Comparison of ENCODE assay signal across 7 cellular contexts in genomic region chr22:21817497-21817853, GRCh38. TPM values are rescaled to one million over a fixed set of nuclear protein-coding genes. Genes with fewer than 3 reads are reported as not detected.
DNase-seq lines count a peak whose midpoint lies in the region; ATAC-seq, FAIRE-seq and TF ChIP-seq lines count a peak whose summit lies in the region.
"Not testable (repeated sequence)": the region's sequence is repeated elsewhere in the genome, so short reads cannot be mapped to it uniquely, and the experiment has no call there.

No MANE protein-coding gene starts in this region.

- not testable (repeated sequence) for H3K4ac ChIP-seq in H9 (ENCODE audit: low read depth, low read length)

- not testable (repeated sequence) for H2BK5ac ChIP-seq in H9 (ENCODE audit: insufficient read length, low read length)

- H3K4me1 Mint-ChIP-seq in H9 (peaks cover 27 to 35% of the 10 kb centered on the region in 2 experiments), chondrocyte (ENCODE audit: low read depth) (peaks cover 39% of the 10 kb centered on the region)
- H3K4me1 Mint-ChIP-seq in activated T-helper 2 cell treated with anti-CD3 and anti-CD28 coated beads, Interferon-gamma antibody, Interleukin-2, Interleukin-4, amounts not matched to agents 10 μg/mL and 5 μg/mL and 100 μg/mL, durations not matched to agents 14 hours and 24 hours and 36 hours (ENCODE audit: low read depth) = peaks cover 51% of the 10 kb centered on the region
- peaks cover 45 to 86% (median 67%) of the 10 kb centered on the region in 7 donors for H3K4me1 Mint-ChIP-seq in naive thymus-derived CD4-positive, alpha-beta T cell

- not testable (repeated sequence) for H3K9me2 ChIP-seq in SU-DHL-6 (replicated peaks; ENCODE audit: insufficient read depth, low read length)

- H4K20me1 ChIP-seq in H9 (ENCODE audit: control insufficient read depth, insufficient read depth, insufficient read length); SU-DHL-6 (ENCODE audit: low read depth, low read length): not testable (repeated sequence)

- not testable (repeated sequence) for H2BK15ac ChIP-seq in H9 (ENCODE audit: low read depth, low read length)

- H3K27me3 ChIP-seq in H9 (ENCODE audit: insufficient read depth, low read length); SU-DHL-6 (ENCODE audit: low read length); left ventricle myocardium inferior (ENCODE audit: low read depth); naive thymus-derived CD4-positive, alpha-beta T cell (ENCODE audit: control insufficient read depth in 2 of 2, insufficient read depth in 2 of 2, low read length in 2 of 2); small intestine (ENCODE audit: control insufficient read depth in 2 of 2, insufficient read depth in 2 of 2, low read length in 2 of 2): not testable (repeated sequence)

- H2AFZ ChIP-seq in H9 (ENCODE audit: low read length); SU-DHL-6 (ENCODE audit: low read depth, low read length, severe bottlenecking): not testable (repeated sequence)

- H3K56ac ChIP-seq in H9 (ENCODE audit: insufficient read length, low read depth, low read length) = not testable (repeated sequence)

- H3K27ac Mint-ChIP-seq in H9 (peak overlapping the region in 2 of 3 experiments; percentile 75 to 88; a peak in 3 of 7 replicates), chondrocyte (ENCODE audit: unreplicated experiment) (peak overlapping the region; percentile 95)
- H3K27ac Mint-ChIP-seq in activated T-helper 2 cell treated with anti-CD3 and anti-CD28 coated beads, Interferon-gamma antibody, Interleukin-2, Interleukin-4, amounts not matched to agents 10 μg/mL and 5 μg/mL and 100 μg/mL, durations not matched to agents 14 hours and 24 hours and 36 hours = peak overlapping the region; percentile 88
- H3K27ac Mint-ChIP-seq in naive thymus-derived CD4-positive, alpha-beta T cell = peak overlapping the region; percentile 92 to 98 (median 97)

- H2BK120ac ChIP-seq in H9 (ENCODE audit: low read depth, low read length, poor library complexity, severe bottlenecking) = not testable (repeated sequence)

- H3T11ph ChIP-seq in H9 (ENCODE audit: low read length) = not testable (repeated sequence)

- H4K5ac ChIP-seq in H9 (ENCODE audit: insufficient read length, low read depth, low read length) = not testable (repeated sequence)

- not testable (repeated sequence) for H3K18ac ChIP-seq in H9 (ENCODE audit: insufficient read length, low read depth, low read length)

- H3K9me3 Mint-ChIP-seq in H9; activated T-helper 2 cell treated with anti-CD3 and anti-CD28 coated beads, Interferon-gamma antibody, Interleukin-2, Interleukin-4, amounts not matched to agents 10 μg/mL and 5 μg/mL and 100 μg/mL, durations not matched to agents 14 hours and 24 hours and 36 hours; chondrocyte (ENCODE audit: low read depth); naive thymus-derived CD4-positive, alpha-beta T cell: not testable (repeated sequence)

- H3K4me3 ChIP-seq in SU-DHL-6 (ENCODE audit: insufficient read depth, low read length, poor library complexity, severe bottlenecking); naive thymus-derived CD4-positive, alpha-beta T cell (ENCODE audit: low read length); small intestine (ENCODE audit: low read depth in 1 of 2, low read length in 2 of 2): not testable (repeated sequence)
- H3K4me3 ChIP-seq in left ventricle myocardium inferior = peak overlapping the region; percentile 14

- not testable (repeated sequence) for H3K4me2 ChIP-seq in H9 (ENCODE audit: insufficient read depth, insufficient read length, low read length)
- peak overlapping the region; percentile 64 for H3K4me2 ChIP-seq in SU-DHL-6 (ENCODE audit: low read depth, low read length, poor library complexity, severe bottlenecking)

- not testable (repeated sequence) for TF ChIP-seq CTCF in H9 (conservative IDR thresholded peaks at IDR 0.05); SU-DHL-6 (IDR thresholded peaks at IDR 0.05; ENCODE audit: insufficient read depth, low read length, poor library complexity, severe bottlenecking); chondrocyte (IDR thresholded peaks at IDR 0.05); left ventricle myocardium inferior (IDR thresholded peaks at IDR 0.05; ENCODE audit: borderline replicate concordance)

- not testable (repeated sequence) for H3K9me3 ChIP-seq in H9 (ENCODE audit: control insufficient read depth, low read depth, low read length); SU-DHL-6 (ENCODE audit: insufficient read depth, low read length); left ventricle myocardium inferior (replicated peaks); naive thymus-derived CD4-positive, alpha-beta T cell (ENCODE audit: control insufficient read depth in 2 of 3, low read length in 3 of 3); small intestine (ENCODE audit: control insufficient read depth, low read depth)

- not testable (repeated sequence) for H3K79me2 ChIP-seq in H9 (ENCODE audit: insufficient read depth, low read length)
- peaks cover 78% of the 10 kb centered on the region for H3K79me2 ChIP-seq in SU-DHL-6 (ENCODE audit: insufficient read depth, low read length)

- H3K27me3 Mint-ChIP-seq in H9 (ENCODE audit: low read depth); activated T-helper 2 cell treated with anti-CD3 and anti-CD28 coated beads, Interferon-gamma antibody, Interleukin-2, Interleukin-4, amounts not matched to agents 10 μg/mL and 5 μg/mL and 100 μg/mL, durations not matched to agents 14 hours and 24 hours and 36 hours (ENCODE audit: low read depth); chondrocyte (ENCODE audit: low read depth); naive thymus-derived CD4-positive, alpha-beta T cell: not testable (repeated sequence)

- not testable (repeated sequence) for H2BK12ac ChIP-seq in H9 (ENCODE audit: insufficient read length, low read depth, low read length)

- H3K79me1 ChIP-seq in H9 (ENCODE audit: insufficient read depth, low read depth, low read length, poor library complexity, severe bottlenecking) = not testable (repeated sequence)

- peaks cover 3 to 13% (median 4%) of the 10 kb centered on the region in 3 experiments; a peak in 6 of 7 replicates for H3K36me3 Mint-ChIP-seq in H9 (ENCODE audit: insufficient read depth in 1 of 3, low read depth in 3 of 3)
- peaks cover 38% of the 10 kb centered on the region for H3K36me3 Mint-ChIP-seq in activated T-helper 2 cell treated with anti-CD3 and anti-CD28 coated beads, Interferon-gamma antibody, Interleukin-2, Interleukin-4, amounts not matched to agents 10 μg/mL and 5 μg/mL and 100 μg/mL, durations not matched to agents 14 hours and 24 hours and 36 hours (ENCODE audit: low read depth)
- not testable (repeated sequence) for H3K36me3 Mint-ChIP-seq in chondrocyte (ENCODE audit: low read depth)
- peaks cover 0 to 11% (median 6%) of the 10 kb centered on the region in 5 donors for H3K36me3 Mint-ChIP-seq in naive thymus-derived CD4-positive, alpha-beta T cell

- H3K14ac ChIP-seq in H9 (ENCODE audit: insufficient read depth, low read length) = not testable (repeated sequence)

- WGBS in H9 (ENCODE audit: extremely low coverage, insufficient read length, low lambda C conversion rate) = no CpG with 5 or more reads among the region's 3 CpGs
- WGBS in small intestine, 3 donors = 90 to 92% (median 91%) methylated on average over 3 of the region's 3 CpGs

- H4K91ac ChIP-seq in H9 (ENCODE audit: insufficient read length, low read depth, low read length) = not testable (repeated sequence)

- not testable (repeated sequence) for H3K4me1 ChIP-seq in H9 (ENCODE audit: insufficient read depth, low read length)
- H3K4me1 ChIP-seq in left ventricle myocardium inferior (peaks cover 71% of the 10 kb centered on the region), small intestine (ENCODE audit: control insufficient read depth in 2 of 2, insufficient read depth in 1 of 2, low read depth in 1 of 2, low read length in 1 of 2) (peaks cover 5 to 13% of the 10 kb centered on the region in 2 donors)
- H3K4me1 ChIP-seq in naive thymus-derived CD4-positive, alpha-beta T cell (ENCODE audit: control insufficient read depth in 2 of 2, insufficient read depth in 2 of 2, low read length in 2 of 2) = peaks cover 39 to 40% of the 10 kb centered on the region in 2 donors

- H3K9ac ChIP-seq in H9 (ENCODE audit: extremely low read depth, insufficient read length, low read length); SU-DHL-6 (ENCODE audit: low read length): not testable (repeated sequence)

- FAIRE-seq in small intestine (lab: Jason Lieb, UNC) = not testable (repeated sequence)

- H3K27ac ChIP-seq in H9 (ENCODE audit: insufficient read length, low read depth, low read length) = not testable (repeated sequence)
- H3K27ac ChIP-seq in SU-DHL-6 (ENCODE audit: low read depth, low read length) (peak overlapping the region; percentile 82), left ventricle myocardium inferior (replicated peaks) (peak overlapping the region; percentile 75), small intestine (ENCODE audit: low read depth in 1 of 2, low read length in 1 of 2) (peak overlapping the region; percentile 76 to 78)
- peak overlapping the region; percentile 68 for H3K27ac ChIP-seq in naive thymus-derived CD4-positive, alpha-beta T cell (ENCODE audit: low read depth, low read length)

- H2AK5ac ChIP-seq in H9 (ENCODE audit: insufficient read length, low read length) = not testable (repeated sequence)

- H3K23ac ChIP-seq in H9 (ENCODE audit: insufficient read length, low read depth, low read length) = not testable (repeated sequence)

- POLR2A ChIA-PET in naive thymus-derived CD4-positive, alpha-beta T cell (lab: Charles Lee) = not testable (repeated sequence)

- not testable (repeated sequence) for H3F3A ChIP-seq in SU-DHL-6 (ENCODE audit: insufficient read depth)

- not testable (repeated sequence) for H3K36me3 ChIP-seq in SU-DHL-6 (ENCODE audit: low read length); left ventricle myocardium inferior; naive thymus-derived CD4-positive, alpha-beta T cell (ENCODE audit: control insufficient read depth in 2 of 3, insufficient read depth in 3 of 3, low read length in 3 of 3); small intestine (ENCODE audit: control insufficient read depth in 2 of 2, insufficient read depth in 2 of 2, low read length in 2 of 2)

- H2BK20ac ChIP-seq in H9 (ENCODE audit: low read depth, low read length, poor library complexity, severe bottlenecking) = not testable (repeated sequence)

- H4K8ac ChIP-seq in H9 (replicated peaks; ENCODE audit: insufficient read length, low read depth, low read length) = not testable (repeated sequence)

- ATAC-seq in naive thymus-derived CD4-positive, alpha-beta T cell = not testable (repeated sequence)

- H3K4me3 Mint-ChIP-seq in H9; chondrocyte (ENCODE audit: unreplicated experiment): not testable (repeated sequence)
- H3K4me3 Mint-ChIP-seq in activated T-helper 2 cell treated with anti-CD3 and anti-CD28 coated beads, Interferon-gamma antibody, Interleukin-2, Interleukin-4, amounts not matched to agents 10 μg/mL and 5 μg/mL and 100 μg/mL, durations not matched to agents 14 hours and 24 hours and 36 hours (ENCODE audit: low read depth) = peak overlapping the region; percentile 68
- peak overlapping the region; percentile 73 to 86 (median 76) for H3K4me3 Mint-ChIP-seq in naive thymus-derived CD4-positive, alpha-beta T cell

- intact Hi-C loops in activated T-helper 2 cell treated with anti-CD3 and anti-CD28 coated beads, Interferon-gamma antibody, Interleukin-2, Interleukin-4, amounts not matched to agents 10 μg/mL and 5 μg/mL and 100 μg/mL, durations not matched to agents 14 hours and 24 hours and 36 hours (cut with micrococcal nuclease) = loop anchor here (2.0 to 5.0 kb wide), 2 partner anchors 27 to 80 kb away; partner anchors contain the start of gene YPEL1
- intact Hi-C loops in left ventricle myocardium inferior (cut with micrococcal nuclease) = not testable (repeated sequence)
- intact Hi-C loops in naive thymus-derived CD4-positive, alpha-beta T cell (cut with micrococcal nuclease) = loop anchor here in 1 of 2 donors (5.0 kb wide), 1 partner anchor 160 kb away; no protein-coding TSS in a partner anchor

- CTCF ChIA-PET in naive thymus-derived CD4-positive, alpha-beta T cell (lab: Charles Lee) = interaction anchor here (0.7 kb wide), 1 partner anchor 188 kb away, joined by 4 read pairs; no protein-coding TSS in a partner anchor

- H3K23me2 ChIP-seq in H9 (ENCODE audit: insufficient read length, low read depth, low read length, poor library complexity, severe bottlenecking) = not testable (repeated sequence)

- not testable (repeated sequence) for DNase-seq in H9; activated T-helper 2 cell treated with anti-CD3 and anti-CD28 coated beads, Interferon-gamma antibody, Interleukin-2, Interleukin-4, amounts not matched to agents 10 μg/mL and 5 μg/mL and 100 μg/mL, durations not matched to agents 14 hours and 24 hours and 36 hours (ENCODE audit: low spot score); chondrocyte (ENCODE audit: low spot score); left ventricle myocardium inferior; naive thymus-derived CD4-positive, alpha-beta T cell; small intestine

RNA-seq across cellular contexts. Expression of gene MAPK1, which starts 50.0 kb away (rescaled TPM):
- 90.3 and 98.1 TPM in 2 replicates for total RNA-seq in H9 (2021)
- 150 and 153 TPM in 2 replicates for total RNA-seq in activated T-helper 2 cell treated with anti-CD3 and anti-CD28 coated beads, Interferon-gamma antibody, Interleukin-2, Interleukin-4, amounts not matched to agents 10 μg/mL and 5 μg/mL and 100 μg/mL, durations not matched to agents 14 hours and 24 hours and 36 hours
- 139 to 157 TPM (median 156 TPM) in 3 replicates for total RNA-seq in chondrocyte
- 91.7 TPM for total RNA-seq in left ventricle myocardium inferior
- total RNA-seq in naive thymus-derived CD4-positive, alpha-beta T cell = 100 to 1,000 TPM in 3 of 5 experiments, 10 to 100 TPM in 2; 68.9 to 120 (median 105) TPM
- 10 to 100 TPM; 58.3 to 59.4 TPM for polyA plus RNA-seq in naive thymus-derived CD4-positive, alpha-beta T cell
- polyA plus RNA-seq in small intestine = 10 to 100 TPM; 10.3 to 17.0 (median 11.4) TPM
